8 cellular contexts compared by ENCODE assay signal in the genomic region with DNA sequence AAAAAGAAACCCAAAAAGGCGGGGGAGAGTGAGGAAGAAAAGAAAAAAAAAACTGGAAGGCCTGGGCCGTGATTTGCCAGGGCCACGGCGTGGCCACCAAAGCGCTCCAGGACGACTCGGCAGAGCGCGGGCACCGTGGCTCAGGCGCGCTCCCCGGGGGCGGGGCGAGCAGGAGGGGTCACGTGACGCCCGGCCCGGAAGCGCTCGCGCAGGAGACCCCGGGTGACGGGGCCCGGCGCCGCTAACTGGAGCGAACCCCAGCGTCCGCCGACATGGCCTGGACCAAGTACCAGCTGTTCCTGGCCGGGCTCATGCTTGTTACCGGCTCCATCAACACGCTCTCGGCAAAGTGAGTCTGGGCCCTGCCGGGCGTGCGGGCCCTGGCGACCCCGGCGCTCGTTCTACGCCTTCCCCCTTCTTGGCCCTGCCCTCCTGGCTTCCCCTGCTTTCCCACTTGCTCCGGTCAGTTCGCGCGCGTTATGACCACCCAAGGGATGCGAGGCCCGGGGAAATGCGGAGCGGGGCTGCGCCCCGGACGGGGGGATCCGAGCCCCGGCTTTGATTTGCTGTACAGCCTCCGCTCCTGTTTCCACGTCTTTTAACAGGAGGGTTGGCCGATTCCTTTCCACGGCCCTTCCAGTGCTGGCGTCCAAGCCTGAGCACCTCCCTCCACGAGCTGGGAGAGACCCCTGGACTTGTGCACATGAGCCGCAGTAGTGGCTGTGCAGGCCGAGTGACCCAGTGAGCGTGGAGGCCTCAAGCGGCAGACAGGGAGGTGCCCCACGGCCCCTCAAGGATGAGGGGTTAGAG. TPM values are rescaled to one million over a fixed set of nuclear protein-coding genes. Genes with fewer than 3 reads are reported as not detected.
DNase-seq lines count a peak whose midpoint lies in the region; ATAC-seq and TF ChIP-seq lines count a peak whose summit lies in the region.

A gene with protein sequence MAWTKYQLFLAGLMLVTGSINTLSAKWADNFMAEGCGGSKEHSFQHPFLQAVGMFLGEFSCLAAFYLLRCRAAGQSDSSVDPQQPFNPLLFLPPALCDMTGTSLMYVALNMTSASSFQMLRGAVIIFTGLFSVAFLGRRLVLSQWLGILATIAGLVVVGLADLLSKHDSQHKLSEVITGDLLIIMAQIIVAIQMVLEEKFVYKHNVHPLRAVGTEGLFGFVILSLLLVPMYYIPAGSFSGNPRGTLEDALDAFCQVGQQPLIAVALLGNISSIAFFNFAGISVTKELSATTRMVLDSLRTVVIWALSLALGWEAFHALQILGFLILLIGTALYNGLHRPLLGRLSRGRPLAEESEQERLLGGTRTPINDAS (plus strand): TSS at position 207 of the 810 bp plus-strand sequence. CDS start 66 bp downstream, at position 273.

- peak within 1 kb of the TSS; percentile 96 for H3K4me3 ChIP-seq in AG10803 (ENCODE audit: low read length)
- H3K4me3 ChIP-seq in lung, result peak within 1 kb of the TSS; percentile 97

- ATAC-seq in HG03196 (IDR thresholded peaks at IDR 0.05; ENCODE audit: unreplicated experiment), result peak; percentile 80
- peak; percentile 88 for ATAC-seq in lung (ENCODE audit: insufficient read depth, low FRiP score)

- WGBS in lung, 2 donors, result 0 to 3% methylated on average over 63 to 68 of the region's 68 CpGs

- no peaks in the 10 kb centered on the region for H3K36me3 ChIP-seq in lung (ENCODE audit: control insufficient read depth in 2 of 2, insufficient read depth in 2 of 2, low read length in 2 of 2)

- peak within 1 kb of the TSS; percentile 92 to 98 for H3K27ac ChIP-seq in lung (ENCODE audit: low read depth in 1 of 2, low read length in 1 of 2)

- TF ChIP-seq CTCF in AG10803 (conservative IDR thresholded peaks at IDR 0.05; ENCODE audit: low read length) (no peak), lung (IDR thresholded peaks at IDR 0.05; ENCODE audit: control extremely low read depth, extremely low read depth) (no peak)

- TF ChIP-seq POLR2A in GM18951 (IDR thresholded peaks at IDR 0.05; ENCODE audit: extremely low read depth, insufficient read depth, insufficient read length), result peak; percentile 92

- H3K4me1 ChIP-seq in lung (ENCODE audit: control insufficient read depth in 2 of 2, insufficient read depth in 2 of 2, low read length in 2 of 2), result peaks cover 0 to 22% of the 10 kb centered on the region in 2 donors

- no peaks in the 10 kb centered on the region for H3K27me3 ChIP-seq in lung (ENCODE audit: control insufficient read depth, insufficient read depth)

- no peaks in the 10 kb centered on the region for H3K9me3 ChIP-seq in lung (ENCODE audit: control insufficient read depth in 2 of 2, insufficient read depth in 1 of 2, low read length in 1 of 2)

- peak; percentile 78 for DNase-seq in AG10803 (ENCODE audit: low read depth)
- peak; percentile 65 to 87 for DNase-seq in NCI-H526 (lab: John Stamatoyannopoulos, UW)
- DNase-seq in activated CD8-positive, alpha-beta memory T cell treated with anti-CD3 and anti-CD28 coated beads for 1 hour (ENCODE audit: extremely low read depth in 1 of 2, low read depth in 1 of 2), result peak; percentile 45 to 76
- DNase-seq in effector CD4-positive, alpha-beta T cell, result peak; percentile 82
- peak; percentile 76 for DNase-seq in lung (ENCODE audit: low spot score)
- DNase-seq in stimulated activated CD4-positive, alpha-beta T cell treated with anti-CD3 and anti-CD28 coated beads, TNF-alpha, amount 100 ng/mL, for 24 hours (ENCODE audit: low read depth in 3 of 3), result peak; percentile 65 to 79 (median 71)

- in situ Hi-C loops in GM18951 (cut with MboI; ENCODE audit: low sequenced_read_pairs, unreplicated experiment), result no loop called here

RNA-seq across cellular contexts. Expression of the gene that starts here (rescaled TPM):
- 10 to 100 TPM; 14.8 to 49.9 TPM for total RNA-seq in lung
- polyA plus RNA-seq in lung, result 10 to 100 TPM; 21.2 to 21.6 TPM

Comparison
In these comparisons a context has a peak if more than half of its experiments do, and no peak if none do; other contexts are left out.
1. Peak in every context shown above with its lines: DNase-seq, ATAC-seq, H3K4me3 ChIP-seq and H3K27ac ChIP-seq.